ENCODE assay signal across 1 cellular context in the genomic region with DNA sequence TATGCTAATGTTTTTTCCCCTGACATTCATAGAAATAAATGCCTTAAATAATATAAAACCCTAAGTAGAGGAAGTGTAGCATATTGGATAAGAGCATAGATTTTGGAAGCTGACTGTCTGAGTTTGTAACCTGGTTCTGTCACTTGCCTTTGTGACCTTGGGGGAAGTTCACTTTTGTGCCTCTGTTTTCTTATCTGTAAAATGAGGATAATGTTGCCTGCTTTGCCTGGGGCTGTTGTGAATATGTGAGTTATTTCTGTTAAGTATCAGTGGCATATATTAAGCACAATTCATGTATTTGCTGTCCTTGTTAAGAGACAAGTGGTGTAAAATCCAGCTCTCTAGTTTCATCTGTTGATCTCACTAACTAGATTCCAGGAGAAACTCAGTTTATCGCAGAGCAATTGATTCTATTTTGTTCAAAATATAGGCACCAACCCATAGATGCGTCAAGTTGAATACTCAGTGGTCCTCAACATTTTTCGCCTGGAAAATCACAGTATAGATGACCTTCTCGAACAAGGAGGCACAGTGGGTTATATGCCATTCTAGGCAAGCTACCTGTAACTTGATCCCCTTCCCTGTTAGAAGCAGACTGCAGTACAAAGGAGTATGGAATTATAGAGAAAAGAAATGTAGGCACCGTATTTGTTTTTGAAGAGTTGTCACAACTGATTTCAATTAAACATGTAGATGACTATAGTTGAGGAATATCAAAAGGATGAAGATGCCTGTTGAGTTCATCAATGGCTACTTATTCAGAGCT.
TF ChIP-seq lines count a peak whose summit lies in the region.

No MANE protein-coding gene starts in this region.

TF ChIP-seq in IMR-90, 13 proteins besides CTCF, POLR2A, EP300 and RAD21 (continued from another document):
- TF ChIP-seq BHLHE40 (IDR thresholded peaks at IDR 0.05; ENCODE audit: low read depth, low read length) (no peak), CEBPB (IDR thresholded peaks at IDR 0.05; ENCODE audit: low read depth, low read length) (no peak), MAFK (IDR thresholded peaks at IDR 0.05; ENCODE audit: low read depth, low read length) (no peak), RCOR1 (IDR thresholded peaks at IDR 0.05; ENCODE audit: insufficient replicate concordance, low read length) (no peak), SMC3 (IDR thresholded peaks at IDR 0.05; ENCODE audit: low read depth, low read length) (no peak), RFX5 (IDR thresholded peaks at IDR 0.05; ENCODE audit: low read depth, low read length) (no peak)
- TF ChIP-seq, protein P1, sequence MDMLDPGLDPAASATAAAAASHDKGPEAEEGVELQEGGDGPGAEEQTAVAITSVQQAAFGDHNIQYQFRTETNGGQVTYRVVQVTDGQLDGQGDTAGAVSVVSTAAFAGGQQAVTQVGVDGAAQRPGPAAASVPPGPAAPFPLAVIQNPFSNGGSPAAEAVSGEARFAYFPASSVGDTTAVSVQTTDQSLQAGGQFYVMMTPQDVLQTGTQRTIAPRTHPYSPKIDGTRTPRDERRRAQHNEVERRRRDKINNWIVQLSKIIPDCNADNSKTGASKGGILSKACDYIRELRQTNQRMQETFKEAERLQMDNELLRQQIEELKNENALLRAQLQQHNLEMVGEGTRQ (IDR thresholded peaks at IDR 0.05; ENCODE audit: low read depth, low read length), result no peak
